8 cellular contexts compared by ENCODE assay signal in the genomic region with DNA sequence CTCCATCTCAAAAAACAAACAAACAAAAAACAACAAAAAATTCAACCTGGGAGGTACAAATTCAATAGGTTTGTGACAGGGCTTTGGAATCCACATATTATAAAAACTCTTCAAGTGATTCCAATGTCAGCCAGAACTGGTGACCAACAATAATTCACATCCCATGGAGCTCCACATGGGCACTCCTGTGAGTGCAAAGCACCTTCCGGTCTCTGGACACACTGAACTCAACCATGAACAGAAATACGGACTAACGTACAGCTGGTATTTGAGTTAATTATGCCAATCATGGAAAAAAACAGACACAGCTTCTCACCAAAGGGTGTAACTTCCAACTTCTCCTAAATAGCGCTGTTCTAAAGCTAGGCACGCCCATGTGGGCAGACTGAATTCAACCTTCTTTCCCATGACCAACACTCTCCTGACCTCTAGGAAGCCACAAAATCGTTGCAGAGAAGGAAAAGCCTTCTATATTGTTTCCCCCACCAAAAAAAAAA.
DNase-seq lines count a peak whose midpoint lies in the region; ATAC-seq, FAIRE-seq and TF ChIP-seq lines count a peak whose summit lies in the region.
"Not testable (repeated sequence)": the region's sequence is repeated elsewhere in the genome, so short reads cannot be mapped to it uniquely, and the experiment has no call there.

No MANE protein-coding gene starts in this region.

- POLR2A ChIA-PET in HepG2 (lab: Yijun Ruan, JAX) = interaction anchor here (1.0 to 1.4 kb wide), 3 partner anchors 61 to 138 kb away, joined by 3 to 13 read pairs (median 6); partner anchors contain the start of gene CDR2

- H3K9ac ChIP-seq in endodermal cell (ENCODE audit: extremely low read depth, low read length, poor library complexity, severe bottlenecking) (peak overlapping the region; percentile 53), HepG2 (ENCODE audit: insufficient read depth, low read depth, low read length) (peak overlapping the region; percentile 91)

- H3K4me2 ChIP-seq in HepG2 (ENCODE audit: low read depth, low read length) = peak overlapping the region; percentile 76

- peak overlapping the region; percentile 96 for H3K27ac Mint-ChIP-seq in endodermal cell

- not testable (repeated sequence) for H2AFZ ChIP-seq in ACC112 (ENCODE audit: low read length, unreplicated experiment); HepG2 (ENCODE audit: low read length)

- H3K27ac ChIP-seq in ACC112 (ENCODE audit: low read depth, low read length) = peak overlapping the region; percentile 64
- not testable (repeated sequence) for H3K27ac ChIP-seq in endodermal cell (ENCODE audit: low read depth, low read length)
- peak overlapping the region; percentile 85 for H3K27ac ChIP-seq in HepG2 (ENCODE audit: extremely low read length, insufficient read depth, low read length)
- H3K27ac ChIP-seq in sigmoid colon = peak overlapping the region; percentile 93 to 99 (median 96)

- FAIRE-seq in HepG2 (lab: Jason Lieb, UNC) = not testable (repeated sequence)

- H3K4me1 ChIP-seq in ACC112 (ENCODE audit: control insufficient read depth, insufficient read depth, low read length, unreplicated experiment); endodermal cell (ENCODE audit: control insufficient read depth, insufficient read depth, low read length); HepG2 (ENCODE audit: insufficient read depth, low read length); sigmoid colon: not testable (repeated sequence)

- not testable (repeated sequence) for TF ChIP-seq RAD21 in HepG2 (CRISPR knock-in tag; IDR thresholded peaks at IDR 0.05)

- not testable (repeated sequence) for H3K27me3 ChIP-seq in ACC112 (ENCODE audit: insufficient read depth, low read length); endodermal cell (ENCODE audit: control insufficient read depth, insufficient read depth, low read length, poor library complexity, severe bottlenecking); HepG2 (ENCODE audit: control insufficient read depth in 1 of 2, insufficient read depth in 2 of 2, low read length in 2 of 2); sigmoid colon

- peak overlapping the region; percentile 97 for H3K4me3 Mint-ChIP-seq in activated T-cell treated with anti-CD3 and anti-CD28 coated beads, Interleukin-2, amount 50 U/mL, for 4 hours
- H3K4me3 Mint-ChIP-seq in endodermal cell = peak overlapping the region; percentile 84

- TF ChIP-seq POLR2A in HepG2 (IDR thresholded peaks at IDR 0.05; ENCODE audit: insufficient read depth in 1 of 2, low read depth in 2 of 2, low read length in 2 of 2); sigmoid colon (IDR thresholded peaks at IDR 0.05): not testable (repeated sequence)

- H4K20me1 ChIP-seq in HepG2 (ENCODE audit: insufficient read depth, low read length) = not testable (repeated sequence)

- TF ChIP-seq EP300 in HepG2 (IDR thresholded peaks at IDR 0.05; ENCODE audit: low read depth in 2 of 2, low read length in 2 of 2); HepG2 (CRISPR knock-in tag; IDR thresholded peaks at IDR 0.05; ENCODE audit: borderline replicate concordance); sigmoid colon (IDR thresholded peaks at IDR 0.05): not testable (repeated sequence)

- intact Hi-C loops in HepG2 (cut with micrococcal nuclease; ENCODE audit: unreplicated experiment); sigmoid colon (cut with DNase I): not testable (repeated sequence)

- not testable (repeated sequence) for H3K36me3 ChIP-seq in ACC112 (ENCODE audit: insufficient read depth, low read length); endodermal cell (ENCODE audit: control insufficient read depth, insufficient read depth, low read length); HepG2 (replicated peaks in 1 of 2; ENCODE audit: control insufficient read depth in 1 of 2, insufficient read depth in 2 of 2, low read length in 2 of 2); sigmoid colon

- BruUV-seq in HepG2 (replicated peaks; lab: Mats Ljungman, UMichigan) = TSS peak; percentile 64

- DNase-seq in LNCaP clone FGC (ENCODE audit: low read depth); activated T-cell treated with anti-CD3 and anti-CD28 coated beads, Interleukin-2, amount 50 U/mL, for 4 hours; endodermal cell; HepG2 (ENCODE audit: low spot score); sigmoid colon: not testable (repeated sequence)

- H3K27me3 Mint-ChIP-seq in activated T-cell treated with anti-CD3 and anti-CD28 coated beads, Interleukin-2, amount 50 U/mL, for 4 hours (ENCODE audit: low read depth); endodermal cell (ENCODE audit: insufficient read depth): not testable (repeated sequence)

- in situ Hi-C loops in HepG2 (cut with HindIII; ENCODE audit: extremely low pct_ligation_motif_present, low pct_unique_long_range_greater_than_20kb) = loop anchor here (10.0 kb wide), 1 partner anchor 62 kb away; the partner anchor contains the start of gene CDR2

- no CpG with 5 or more reads among the region's 6 CpGs for WGBS in endodermal cell (ENCODE audit: insufficient coverage in 1 of 2, insufficient read length in 1 of 2), 2 experiments
- 0% methylated on average over 3 of the region's 6 CpGs for WGBS in HepG2 (ENCODE audit: low lambda C conversion rate)
- WGBS in sigmoid colon, 2 donors = 0 to 3% methylated on average over 3 to 4 of the region's 6 CpGs

- H3K4me3 ChIP-seq in ACC112 (ENCODE audit: low read depth, low read length) (peak overlapping the region; percentile 84), LNCaP clone FGC (ENCODE audit: low read depth, low read length) (peak overlapping the region; percentile 70), endodermal cell (ENCODE audit: low read length) (peak overlapping the region; percentile 81), HepG2 (replicated peaks in 1 of 3; ENCODE audit: insufficient read depth in 1 of 3, low read depth in 2 of 3, low read length in 3 of 3) (peak overlapping the region; percentile 69 to 92 (median 89)), sigmoid colon (peak overlapping the region; percentile 61 to 77 (median 68))

- peak; percentile 21 for ATAC-seq in GM19025 (IDR thresholded peaks at IDR 0.05; ENCODE audit: low read depth, unreplicated experiment)
- peak; percentile 23 for ATAC-seq in HG02798 (IDR thresholded peaks at IDR 0.05; ENCODE audit: poor library complexity, unreplicated experiment)
- ATAC-seq in activated T-cell treated with anti-CD3 and anti-CD28 coated beads, Interleukin-2, amount 50 U/mL, for 4 hours = not testable (repeated sequence)
- ATAC-seq in HepG2 = peak; percentile 78

- CTCF ChIA-PET in HepG2 (lab: Yijun Ruan, JAX; ENCODE audit: low intra/inter-chr PET ratio, low total read pairs) = not testable (repeated sequence)

- not testable (repeated sequence) for H3K36me3 Mint-ChIP-seq in activated T-cell treated with anti-CD3 and anti-CD28 coated beads, Interleukin-2, amount 50 U/mL, for 4 hours (ENCODE audit: insufficient read depth); endodermal cell (ENCODE audit: low read depth)

- H3K4me1 Mint-ChIP-seq in activated T-cell treated with anti-CD3 and anti-CD28 coated beads, Interleukin-2, amount 50 U/mL, for 4 hours (ENCODE audit: low read depth); endodermal cell: not testable (repeated sequence)

- not testable (repeated sequence) for TF ChIP-seq CTCF in LNCaP clone FGC (IDR thresholded peaks at IDR 0.05; ENCODE audit: control insufficient read depth, extremely low read depth, insufficient read depth); endodermal cell (conservative IDR thresholded peaks at IDR 0.05); HepG2 (CRISPR knock-in tag; IDR thresholded peaks at IDR 0.05); sigmoid colon (IDR thresholded peaks at IDR 0.05)

- H3K9me3 Mint-ChIP-seq in activated T-cell treated with anti-CD3 and anti-CD28 coated beads, Interleukin-2, amount 50 U/mL, for 4 hours; endodermal cell: not testable (repeated sequence)

- not testable (repeated sequence) for H3K9me3 ChIP-seq in endodermal cell (ENCODE audit: control insufficient read depth, low read length); HepG2 (ENCODE audit: low read length); sigmoid colon

- not testable (repeated sequence) for H3K79me2 ChIP-seq in ACC112 (ENCODE audit: control insufficient read depth, insufficient read depth, low read length, unreplicated experiment); HepG2 (ENCODE audit: insufficient read depth, low read length)
